In the genomic region with DNA sequence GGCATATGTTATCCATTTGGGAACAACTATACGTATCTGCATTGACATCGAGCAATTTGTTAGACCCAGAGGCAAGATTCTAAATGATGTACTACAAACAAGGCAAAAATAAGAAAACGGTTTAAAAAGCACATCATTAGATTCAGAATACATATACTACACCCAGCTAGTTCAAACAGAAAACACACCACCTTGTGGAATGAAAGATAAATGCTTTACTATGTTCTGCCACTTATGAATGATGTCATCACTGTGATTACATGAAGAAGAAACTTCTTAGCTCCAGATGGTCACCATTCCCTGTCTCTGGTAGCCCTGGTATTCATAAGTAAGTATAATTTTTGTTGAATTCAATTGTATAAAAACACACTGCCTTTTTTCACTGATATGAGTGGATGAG, we compare ENCODE assay signal across 8 cellular contexts. TPM values are rescaled to one million over a fixed set of nuclear protein-coding genes. Genes with fewer than 3 reads are reported as not detected.
DNase-seq lines count a peak whose midpoint lies in the region; ATAC-seq, FAIRE-seq and TF ChIP-seq lines count a peak whose summit lies in the region.

No MANE protein-coding gene starts in this region.

- no peaks in the 10 kb centered on the region for H3K4me1 Mint-ChIP-seq in stimulated activated memory B cell treated with anti-CD40 and anti-IgM and Interleukin-4, amounts not matched to agents 10 μg/mL and 1 μg/mL and 100 μg/mL, for 72 hours

- H3K27ac Mint-ChIP-seq in stimulated activated memory B cell treated with anti-CD40 and anti-IgM and Interleukin-4, amounts not matched to agents 10 μg/mL and 1 μg/mL and 100 μg/mL, for 72 hours = no peak overlapping the region

- H3K4me1 ChIP-seq in body of pancreas = peaks cover 12% of the 10 kb centered on the region
- H3K4me1 ChIP-seq in pancreas = peaks cover 0 to 4% (median 0%) of the 10 kb centered on the region in 3 donors

- H3K9me3 Mint-ChIP-seq in stimulated activated memory B cell treated with anti-CD40 and anti-IgM and Interleukin-4, amounts not matched to agents 10 μg/mL and 1 μg/mL and 100 μg/mL, for 72 hours = no peaks in the 10 kb centered on the region

- H3K4me3 ChIP-seq in NB4 (ENCODE audit: low read depth, low read length) (no peak overlapping the region), body of pancreas (no peak overlapping the region), pancreas (no peak overlapping the region)

- no peaks in the 10 kb centered on the region for H3K36me3 ChIP-seq in body of pancreas (replicated peaks in 1 of 2; ENCODE audit: insufficient read depth in 1 of 2, low read depth in 2 of 2)
- no peaks in the 10 kb centered on the region for H3K36me3 ChIP-seq in pancreas

- no peak for TF ChIP-seq POLR2A in NB4 (IDR thresholded peaks at IDR 0.05; ENCODE audit: extremely low read depth, insufficient read length)
- no peak for TF ChIP-seq POLR2A in body of pancreas (IDR thresholded peaks at IDR 0.05)

- no peak overlapping the region for H3K27ac ChIP-seq in body of pancreas
- H3K27ac ChIP-seq in pancreas = no peak overlapping the region

- TF ChIP-seq CTCF in NB4 (IDR thresholded peaks at IDR 0.05; ENCODE audit: low read depth, low read length) = no peak
- TF ChIP-seq CTCF in body of pancreas (IDR thresholded peaks at IDR 0.05) = peak in 4 of 7 experiments; percentile 15 to 42 (median 30)
- no peak for TF ChIP-seq CTCF in pancreas (IDR thresholded peaks at IDR 0.05)

- H3K27me3 Mint-ChIP-seq in stimulated activated memory B cell treated with anti-CD40 and anti-IgM and Interleukin-4, amounts not matched to agents 10 μg/mL and 1 μg/mL and 100 μg/mL, for 72 hours = no peaks in the 10 kb centered on the region

- no peak for FAIRE-seq in pancreas (lab: Jason Lieb, UNC)

- intact Hi-C loops in body of pancreas (cut with DNase I) (no loop called here), pancreas (cut with DNase I) (no loop called here)

- 79 to 85% methylated on average over 3 of the region's 3 CpGs for whole genome bisulfite sequencing in body of pancreas, 2 donors
- WGBS in pancreas, 2 donors = 81 to 83% methylated on average over 3 of the region's 3 CpGs

- H3K4me3 Mint-ChIP-seq in stimulated activated memory B cell treated with anti-CD40 and anti-IgM and Interleukin-4, amounts not matched to agents 10 μg/mL and 1 μg/mL and 100 μg/mL, for 72 hours = no peak overlapping the region

- DNase-seq in NCI-H1092 treated with DMSO at 0.1 percent for 48 hours (lab: John Stamatoyannopoulos, UW) (peak; percentile 27), NCI-H1092 (lab: John Stamatoyannopoulos, UW) (no peak), NB4 (ENCODE audit: low read depth) (peak; percentile 46), body of pancreas (no peak), pancreas (no peak), GOT3 (lab: John Stamatoyannopoulos, UW) (no peak)

- H3K27me3 ChIP-seq in body of pancreas (no peaks in the 10 kb centered on the region), pancreas (no peaks in the 10 kb centered on the region)

- H3K36me3 Mint-ChIP-seq in stimulated activated memory B cell treated with anti-CD40 and anti-IgM and Interleukin-4, amounts not matched to agents 10 μg/mL and 1 μg/mL and 100 μg/mL, for 72 hours = no peaks in the 10 kb centered on the region

- ATAC-seq in body of pancreas = peak; percentile 45
- peak; percentile 52 to 75 (median 72) for ATAC-seq in pancreas
- ATAC-seq in stimulated activated memory B cell treated with anti-CD40 and anti-IgM and Interleukin-4, amounts not matched to agents 10 μg/mL and 1 μg/mL and 100 μg/mL, for 72 hours = no peak
- no peak for ATAC-seq in GM21515 (IDR thresholded peaks at IDR 0.05; ENCODE audit: unreplicated experiment)

- H3K9me3 ChIP-seq in body of pancreas = no peaks in the 10 kb centered on the region
- H3K9me3 ChIP-seq in pancreas = no peaks in the 10 kb centered on the region

RNA-seq across cellular contexts. Expression of a gene that starts 7.8 kb away (rescaled TPM):
- total RNA-seq in body of pancreas (1 to 10 TPM in 1 of 2 donors, not detected in 1; 1.6 TPM), pancreas (not detected)
- under 1 TPM in 1 of 2 donors, not detected in 1; 0.12 TPM for polyA plus RNA-seq in pancreas

Comparison
In these comparisons a context has a peak if more than half of its experiments do, and no peak if none do; other contexts are left out.
1. DNase-seq: peak in NCI-H1092 treated with DMSO at 0.1 percent for 48 hours (single experiment) and NB4 (single experiment); none in NCI-H1092 (single experiment), body of pancreas (0 of 4), pancreas (0 of 6) and GOT3 (single experiment).
2. CTCF ChIP-seq: peak in body of pancreas (4 of 7); none in NB4 (single experiment) and pancreas (0 of 4).
3. ATAC-seq: peak in body of pancreas (single experiment) and pancreas (4 of 4); none in stimulated activated memory B cell treated with anti-CD40 and anti-IgM and Interleukin-4, amounts not matched to agents 10 μg/mL and 1 μg/mL and 100 μg/mL, for 72 hours (single experiment) and GM21515 (single experiment).